In the genomic region with DNA sequence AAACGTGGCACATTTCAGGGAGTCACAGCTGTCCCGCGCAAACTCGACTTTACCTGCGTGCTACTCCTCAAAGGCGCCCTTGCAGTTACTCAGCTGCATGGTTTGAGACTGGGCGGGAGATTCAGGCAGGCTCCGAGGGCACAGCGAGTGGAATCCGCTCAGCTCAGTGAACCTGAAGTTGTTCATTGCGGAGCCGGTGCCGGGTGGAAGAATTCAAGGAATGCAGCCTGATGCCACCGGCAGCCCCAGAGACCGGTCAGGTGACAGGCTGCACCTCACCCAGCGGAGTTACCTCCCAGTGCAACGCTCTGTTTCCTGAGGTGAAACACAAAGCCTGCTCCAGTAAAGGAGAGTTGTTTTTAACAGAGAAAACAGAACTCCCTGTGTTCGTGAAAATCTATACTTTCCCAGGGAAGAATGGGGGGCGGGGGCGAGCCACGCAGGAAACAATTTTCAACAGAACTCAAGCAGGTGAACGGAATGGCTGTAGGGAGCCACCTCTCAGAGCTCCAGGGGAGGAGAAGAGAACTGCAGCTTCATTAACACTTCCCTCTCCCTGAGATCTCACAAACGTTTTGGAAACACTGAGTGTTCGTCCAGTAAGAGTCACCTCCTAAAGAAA, we compare ENCODE assay signal across 8 cellular contexts. TPM values are rescaled to one million over a fixed set of nuclear protein-coding genes. Genes with fewer than 3 reads are reported as not detected.
DNase-seq lines count a peak whose midpoint lies in the region; ATAC-seq, FAIRE-seq and TF ChIP-seq lines count a peak whose summit lies in the region.

No MANE protein-coding gene starts in this region.

- H3K27ac ChIP-seq in VCaP, result peak overlapping the region; percentile 71
- no peak overlapping the region for H3K27ac ChIP-seq in left ventricle myocardium inferior (replicated peaks)

- H3K27me3 ChIP-seq in left ventricle myocardium inferior (ENCODE audit: low read depth), result peaks cover 47% of the 10 kb centered on the region

- H3K36me3 ChIP-seq in left ventricle myocardium inferior, result no peaks in the 10 kb centered on the region

- FAIRE-seq in H54 (lab: Jason Lieb, UNC), result peak; percentile 73

- H3K9me3 ChIP-seq in left ventricle myocardium inferior (replicated peaks), result no peaks in the 10 kb centered on the region

- peaks cover 12% of the 10 kb centered on the region for H3K4me1 ChIP-seq in left ventricle myocardium inferior

- peak overlapping the region; percentile 57 for H3K4me3 ChIP-seq in left ventricle myocardium inferior

- TF ChIP-seq CTCF in VCaP (conservative IDR thresholded peaks at IDR 0.05), result peak; percentile 41
- no peak for TF ChIP-seq CTCF in left ventricle myocardium inferior (IDR thresholded peaks at IDR 0.05; ENCODE audit: borderline replicate concordance)

- DNase-seq in H54 (ENCODE audit: insufficient read length, low spot score) (peak; percentile 55), left ventricle myocardium inferior (no peak), retina (peak; percentile 45)
- DNase-seq in activated naive CD4-positive, alpha-beta T cell treated with anti-CD3 and anti-CD28 coated beads, Interleukin-2, amount 50 U/mL, for 16 hours, result no peak

- TF ChIP-seq POLR2A in H54 (IDR thresholded peaks at IDR 0.05; ENCODE audit: low read depth, low read length), result no peak

- intact Hi-C loops in left ventricle myocardium inferior (cut with micrococcal nuclease), result no loop called here

- no peak for ATAC-seq in GM18907 (IDR thresholded peaks at IDR 0.05; ENCODE audit: unreplicated experiment)
- ATAC-seq in HG02973 (IDR thresholded peaks at IDR 0.05; ENCODE audit: unreplicated experiment), result no peak
- ATAC-seq in HG02642 (IDR thresholded peaks at IDR 0.05; ENCODE audit: poor library complexity, unreplicated experiment), result no peak

RNA-seq across cellular contexts. Expression of gene VEPH1, which starts 3.8 kb away (rescaled TPM):
- total RNA-seq in left ventricle myocardium inferior, result 0.16 TPM

Comparison
In these comparisons a context has a peak if more than half of its experiments do, and no peak if none do; other contexts are left out.
1. DNase-seq: peak in H54 (single experiment) and retina (single experiment); none in left ventricle myocardium inferior (single experiment) and activated naive CD4-positive, alpha-beta T cell treated with anti-CD3 and anti-CD28 coated beads, Interleukin-2, amount 50 U/mL, for 16 hours (single experiment).